Comparison of ENCODE assay signal across 17 cellular contexts in genomic region chr2:10475221-10475722, GRCh38.
"Had no signal": no experiment of that assay in that cellular context is flagged by ENCODE, and none has a peak within 500 bp of the region (broad histone marks: within the 10 kb centered on the region; RNA-seq: fewer than 3 reads in every experiment).

No MANE protein-coding gene starts in this region.

- H3K9me3 ChIP-seq: esophagus muscularis mucosa, heart right ventricle, suprapubic skin, tibial artery had no signal

- H3K36me3 ChIP-seq: brain microvascular endothelial cell, esophagus muscularis mucosa, heart right ventricle, suprapubic skin, tibial artery had no signal

- H3K4me1 ChIP-seq: esophagus muscularis mucosa, foreskin keratinocyte, heart right ventricle, suprapubic skin, tibial artery had no signal

- H3K4me3 ChIP-seq: esophagus muscularis mucosa, heart right ventricle, suprapubic skin, tibial artery had no signal

- ATAC-seq: activated CD4-positive, alpha-beta T cell treated with anti-CD3 and anti-CD28 coated beads for 36 hours; foreskin keratinocyte; natural killer cell treated with Interleukin-12 subunit alpha and Interleukin-12 subunit beta and Interleukin-15 and Interleukin-18, amount 100 ng/mL, for 72 hours; sciatic nerve; stimulated activated naive B cell treated with anti-CD40 and anti-IgM and Interleukin-4, amounts not matched to agents 10 μg/mL and 1 μg/mL and 100 μg/mL, for 72 hours had no signal

- H3K27me3 ChIP-seq: brain microvascular endothelial cell, esophagus muscularis mucosa, heart right ventricle, tibial artery had no signal

- H3K27ac ChIP-seq: brain microvascular endothelial cell, esophagus muscularis mucosa, foreskin keratinocyte, heart right ventricle, suprapubic skin, tibial artery had no signal

- DNase-seq: activated CD4-positive, alpha-beta T cell treated with anti-CD3 and anti-CD28 coated beads for 36 hours; activated CD4-positive, CD25-positive, alpha-beta regulatory T cell; activated gamma-delta T cell; activated naive CD4-positive, alpha-beta T cell treated with anti-CD3 and anti-CD28 coated beads, Interleukin-2, amount 10 ng/mL, durations not matched to agents 7 days and 5 days; activated naive CD8-positive, alpha-beta T cell treated with anti-CD3 and anti-CD28 coated beads, Interleukin-2, amount 10 ng/mL, durations not matched to agents 7 days and 5 days; brain microvascular endothelial cell; foreskin keratinocyte; heart right ventricle; small intestine; stimulated activated CD4-positive, alpha-beta T cell treated with anti-CD3 and anti-CD28 coated beads, Interleukin-2, amount 100 ng/mL, for 24 hours; stimulated activated naive B cell treated with anti-CD40 and anti-IgM and Interleukin-4, amounts not matched to agents 10 μg/mL and 1 μg/mL and 100 μg/mL, for 72 hours; T-helper 1 cell had no signal
